10 cellular contexts compared by ENCODE assay signal in the genomic region with DNA sequence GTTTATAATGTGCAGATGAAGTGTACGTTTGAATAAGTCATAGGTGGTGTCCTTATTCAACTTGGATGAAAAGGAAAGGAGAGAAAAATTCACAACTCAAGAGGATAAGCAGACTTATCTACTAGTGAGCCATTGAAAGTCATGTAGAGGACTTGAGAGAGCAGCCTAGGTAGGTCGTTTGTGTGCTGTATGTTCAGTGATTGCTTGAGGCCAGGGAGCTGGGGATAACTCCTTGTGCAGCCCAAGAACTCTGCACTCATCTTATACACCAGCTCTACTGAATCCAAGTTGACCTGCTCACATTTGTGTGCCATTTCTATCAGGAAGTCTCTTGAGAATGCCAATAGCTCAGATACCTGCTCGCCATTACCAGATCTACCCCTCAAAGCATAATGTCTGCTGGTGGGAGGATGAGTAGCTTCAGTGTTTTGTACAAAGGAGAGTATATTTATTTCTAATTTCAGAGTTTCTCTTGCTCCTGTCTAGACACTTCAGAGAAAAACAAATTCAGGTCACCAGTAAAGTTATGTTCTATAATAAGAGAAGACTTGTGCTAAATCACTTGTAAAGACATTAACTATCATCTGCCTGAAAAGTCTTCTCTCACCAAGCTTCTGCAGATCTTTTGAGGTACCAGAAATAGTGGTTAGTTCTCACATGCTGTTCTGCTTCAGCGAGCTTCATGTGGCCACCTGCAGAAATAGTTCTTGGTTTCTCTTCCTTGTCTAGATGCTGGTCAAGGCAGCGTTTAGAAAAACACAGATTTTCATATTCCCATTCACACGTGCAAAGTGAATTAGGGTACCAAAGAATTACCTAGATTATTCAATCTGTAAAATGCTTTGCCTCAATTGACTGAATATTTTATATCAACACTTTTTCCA. TPM values are rescaled to one million over a fixed set of nuclear protein-coding genes. Genes with fewer than 3 reads are reported as not detected.
DNase-seq lines count a peak whose midpoint lies in the region; ATAC-seq and TF ChIP-seq lines count a peak whose summit lies in the region.
"Had no signal": no experiment of that assay in that cellular context is flagged by ENCODE, and none has a peak within 500 bp of the region (broad histone marks: within the 10 kb centered on the region; RNA-seq: fewer than 3 reads in every experiment).

No MANE protein-coding gene starts in this region.

- CTCF ChIA-PET in CD4-positive, alpha-beta T cell (lab: Charles Lee) = interaction anchor here (0.9 to 2.7 kb wide), 6 partner anchors 9 to 110 kb away, joined by 3 to 13 read pairs (median 4); no protein-coding TSS in a partner anchor

- H3K4me3 Mint-ChIP-seq in CD4-positive, alpha-beta T cell = peak overlapping the region; percentile 8

- no peaks in the 10 kb centered on the region for H3K9me3 ChIP-seq in CD4-positive, alpha-beta T cell (ENCODE audit: control insufficient read depth, low read length)
- H3K9me3 ChIP-seq in Peyer's patch (no peaks in the 10 kb centered on the region), HAP-1 (no peaks in the 10 kb centered on the region), aorta (ENCODE audit: control insufficient read depth, low read length) (no peaks in the 10 kb centered on the region)
- H3K9me3 ChIP-seq: transverse colon had no signal

- intact Hi-C loops in CD4-positive, alpha-beta T cell (cut with DNase I, micrococcal nuclease) = no loop called here
- intact Hi-C loops in aorta (cut with DNase I) = no loop called here

- TF ChIP-seq POLR2A in Peyer's patch (IDR thresholded peaks at IDR 0.05) = no peak

- no peak for ATAC-seq in CD4-positive, alpha-beta T cell (ENCODE audit: poor library complexity)
- ATAC-seq in GM19035 (IDR thresholded peaks at IDR 0.05; ENCODE audit: unreplicated experiment) (peak; percentile 99), HG02884 (IDR thresholded peaks at IDR 0.05; ENCODE audit: unreplicated experiment) (peak; percentile 95), aorta (ENCODE audit: low FRiP score) (no peak)

- H3K27me3 Mint-ChIP-seq in CD4-positive, alpha-beta T cell = no peaks in the 10 kb centered on the region

- no peak for TF ChIP-seq CTCF in CD4-positive, alpha-beta T cell (IDR thresholded peaks at IDR 0.05)
- no peak for TF ChIP-seq CTCF in Peyer's patch (IDR thresholded peaks at IDR 0.05)

- no peaks in the 10 kb centered on the region for H3K9me3 Mint-ChIP-seq in CD4-positive, alpha-beta T cell

- no peak overlapping the region for H3K27ac ChIP-seq in CD4-positive, alpha-beta T cell (ENCODE audit: low read depth, low read length)
- H3K27ac ChIP-seq in Peyer's patch = peak overlapping the region in 1 of 4 donors; percentile 57
- no peak overlapping the region for H3K27ac ChIP-seq in aorta (ENCODE audit: low read depth in 1 of 2, low read length in 2 of 2)
- H3K27ac ChIP-seq: transverse colon had no signal

- no peaks in the 10 kb centered on the region for H3K27me3 ChIP-seq in CD4-positive, alpha-beta T cell (ENCODE audit: control insufficient read depth, insufficient read depth, low read length)
- H3K27me3 ChIP-seq in Peyer's patch (no peaks in the 10 kb centered on the region), HAP-1 (ENCODE audit: low read depth) (no peaks in the 10 kb centered on the region), aorta (ENCODE audit: control insufficient read depth in 1 of 2, insufficient read depth in 2 of 2, low read length in 1 of 2) (peaks cover 0 to 1% of the 10 kb centered on the region in 2 donors)

- peaks cover 20% of the 10 kb centered on the region for H3K36me3 Mint-ChIP-seq in CD4-positive, alpha-beta T cell (ENCODE audit: low read depth)

- POLR2A ChIA-PET in CD4-positive, alpha-beta T cell (lab: Charles Lee) = interaction anchor here (0.5 to 6.3 kb wide), 17 partner anchors 9 to 825 kb away, joined by 3 to 37 read pairs (median 3); a partner anchor contains a TSS

- H3K4me1 ChIP-seq in Peyer's patch = peaks cover 0 to 11% (median 3%) of the 10 kb centered on the region in 4 donors
- H3K4me1 ChIP-seq in HAP-1 = peaks cover 5% of the 10 kb centered on the region
- peaks cover 0 to 2% of the 10 kb centered on the region in 2 donors for H3K4me1 ChIP-seq in aorta (ENCODE audit: control insufficient read depth in 1 of 2, insufficient read depth in 2 of 2, low read length in 2 of 2)

- in situ Hi-C loops in HAP-1 (cut with MboI; ENCODE audit: low sequenced_read_pairs) = no loop called here

- H3K4me3 ChIP-seq in Peyer's patch = no peak overlapping the region
- H3K4me3 ChIP-seq in HAP-1 = no peak overlapping the region
- no peak overlapping the region for H3K4me3 ChIP-seq in aorta (ENCODE audit: low read length in 2 of 2)
- H3K4me3 ChIP-seq: transverse colon had no signal

- no peak for DNase-seq in CD4-positive, alpha-beta T cell
- peak in 2 of 3 donors; percentile 64 to 67 for DNase-seq in Peyer's patch
- DNase-seq in NCI-H1105 (lab: John Stamatoyannopoulos, UW) = no peak
- DNase-seq in HAP-1 (ENCODE audit: low spot score in 2 of 2) = no peak
- DNase-seq in aorta = no peak
- no peak for DNase-seq in GM19238 (ENCODE audit: insufficient read length, low spot score)
- DNase-seq: transverse colon had no signal

- peak overlapping the region; percentile 40 for H3K27ac Mint-ChIP-seq in CD4-positive, alpha-beta T cell

- H3K36me3 ChIP-seq in Peyer's patch (no peaks in the 10 kb centered on the region), HAP-1 (replicated peaks) (no peaks in the 10 kb centered on the region), aorta (ENCODE audit: control insufficient read depth in 1 of 2, insufficient read depth in 2 of 2, low read length in 1 of 2) (no peaks in the 10 kb centered on the region)
- H3K36me3 ChIP-seq: transverse colon had no signal

- H3K4me1 Mint-ChIP-seq in CD4-positive, alpha-beta T cell (ENCODE audit: low read depth) = peaks cover 79% of the 10 kb centered on the region

- 87 to 89% methylated on average over 6 of the region's 6 CpGs for WGBS in aorta, 2 donors

RNA-seq across cellular contexts. Expression of a gene that starts 10.8 kb away (rescaled TPM):
- total RNA-seq in CD4-positive, alpha-beta T cell = 100 to 1,000 TPM; 397 to 414 TPM
- 10 to 100 TPM in 3 of 4 donors, 1 to 10 TPM in 1; 3.0 to 27.2 (median 19.3) TPM for total RNA-seq in Peyer's patch
- total RNA-seq in aorta = 10 to 100 TPM; 51.3 to 71.0 TPM
- 1 to 10 TPM; 3.1 to 9.1 TPM for polyA plus RNA-seq in aorta
- total RNA-seq: HT-29 had no signal

Comparison
In these comparisons a context has a peak if more than half of its experiments do, and no peak if none do; other contexts are left out.
1. ATAC-seq: peak in GM19035 (single experiment) and HG02884 (single experiment); none in CD4-positive, alpha-beta T cell (single experiment) and aorta (single experiment).
2. DNase-seq: peak in Peyer's patch (2 of 3); none in CD4-positive, alpha-beta T cell (0 of 10), NCI-H1105 (single experiment), HAP-1 (0 of 2), aorta (0 of 2) and GM19238 (single experiment).
3. RNA of a gene that starts 10.8 kb away (total RNA-seq): 397 to 414 TPM in CD4-positive, alpha-beta T cell; 51.3 to 71.0 TPM in aorta and 3.0 to 27.2 TPM in Peyer's patch; every median in the first group is over 4 times any median in the second.